ENCODE assay signal across 1 cellular context in the genomic region with DNA sequence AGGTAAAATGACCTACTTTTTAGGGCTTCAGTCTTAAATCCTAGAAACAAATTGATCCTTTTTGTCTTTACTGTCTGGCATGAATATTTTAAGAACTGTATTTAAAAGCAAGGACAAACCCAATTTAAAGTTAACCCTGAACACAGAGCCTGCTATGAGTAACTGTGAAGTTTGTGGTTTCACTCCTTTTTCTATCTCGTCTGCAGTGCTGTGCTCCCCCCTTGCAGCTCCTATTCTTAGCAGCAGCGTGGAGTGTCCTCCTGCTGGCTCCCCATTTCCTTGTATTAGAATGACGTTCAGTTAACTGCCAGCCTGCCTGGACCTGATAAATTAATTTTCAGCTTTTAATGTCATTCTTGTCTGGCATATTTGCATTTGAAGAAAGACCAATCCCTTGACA.
TF ChIP-seq lines count a peak whose summit lies in the region.

No MANE protein-coding gene starts in this region.

TF ChIP-seq in H1, 55 proteins besides CTCF, POLR2A, EP300 and RAD21:
- TF ChIP-seq CHD2 (IDR thresholded peaks at IDR 0.05; ENCODE audit: low read length) (no peak), NANOG (IDR thresholded peaks at IDR 0.05; ENCODE audit: insufficient read depth, low read depth, low read length, poor library complexity, severe bottlenecking) (no peak), TAF1 (IDR thresholded peaks at IDR 0.05; ENCODE audit: low read depth, low read length) (no peak), SP4 (IDR thresholded peaks at IDR 0.05; ENCODE audit: low read length) (no peak), MAFK (IDR thresholded peaks at IDR 0.05; ENCODE audit: low read depth, low read length) (no peak), EZH2 (IDR thresholded peaks at IDR 0.05; ENCODE audit: low read depth, low read length, severe bottlenecking) (no peak), RBBP5 (IDR thresholded peaks at IDR 0.05; ENCODE audit: borderline replicate concordance, low read depth, low read length) (no peak), SIN3A (conservative IDR thresholded peaks at IDR 0.05 in 1 of 2, IDR thresholded peaks at IDR 0.05 in 1 of 2; ENCODE audit: low read depth in 1 of 2, low read length in 2 of 2) (no peak), SP2 (IDR thresholded peaks at IDR 0.05; ENCODE audit: low read length) (no peak), CREB1 (IDR thresholded peaks at IDR 0.05) (no peak)
- TF ChIP-seq, protein P1, sequence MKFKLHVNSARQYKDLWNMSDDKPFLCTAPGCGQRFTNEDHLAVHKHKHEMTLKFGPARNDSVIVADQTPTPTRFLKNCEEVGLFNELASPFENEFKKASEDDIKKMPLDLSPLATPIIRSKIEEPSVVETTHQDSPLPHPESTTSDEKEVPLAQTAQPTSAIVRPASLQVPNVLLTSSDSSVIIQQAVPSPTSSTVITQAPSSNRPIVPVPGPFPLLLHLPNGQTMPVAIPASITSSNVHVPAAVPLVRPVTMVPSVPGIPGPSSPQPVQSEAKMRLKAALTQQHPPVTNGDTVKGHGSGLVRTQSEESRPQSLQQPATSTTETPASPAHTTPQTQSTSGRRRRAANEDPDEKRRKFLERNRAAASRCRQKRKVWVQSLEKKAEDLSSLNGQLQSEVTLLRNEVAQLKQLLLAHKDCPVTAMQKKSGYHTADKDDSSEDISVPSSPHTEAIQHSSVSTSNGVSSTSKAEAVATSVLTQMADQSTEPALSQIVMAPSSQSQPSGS (IDR thresholded peaks at IDR 0.05; ENCODE audit: low read length) = no peak
